ENCODE assay signal across 1 cellular context in genomic region chr2:97739020-97739892, GRCh38.
TF ChIP-seq lines count a peak whose summit lies in the region.

No MANE protein-coding gene starts in this region.

TF ChIP-seq in GM12878, 131 proteins besides CTCF, POLR2A, EP300 and RAD21:
- TF ChIP-seq REST (IDR thresholded peaks at IDR 0.05; ENCODE audit: low read depth, low read length) (no peak), RFX5 (IDR thresholded peaks at IDR 0.05; ENCODE audit: low read depth, low read length) (no peak), MLLT1 (IDR thresholded peaks at IDR 0.05) (no peak), E2F4 (IDR thresholded peaks at IDR 0.05; ENCODE audit: low read depth, low read length) (no peak), ZNF274 (IDR thresholded peaks at IDR 0.05; ENCODE audit: insufficient read depth, insufficient read length) (no peak), WRNIP1 (IDR thresholded peaks at IDR 0.05; ENCODE audit: borderline replicate concordance, low read depth, low read length) (no peak), CHD1 (IDR thresholded peaks at IDR 0.05; ENCODE audit: low read depth, low read length) (no peak), ETV6 (conservative IDR thresholded peaks at IDR 0.05 in 1 of 2, IDR thresholded peaks at IDR 0.05 in 1 of 2; ENCODE audit: borderline replicate concordance in 1 of 2, low read depth in 1 of 2) (no peak), ESRRA (IDR thresholded peaks at IDR 0.05; ENCODE audit: low read length) (no peak), FOXK2 (IDR thresholded peaks at IDR 0.05) (no peak), RBBP5 (conservative IDR thresholded peaks at IDR 0.05) (no peak)
